In genomic region chr17:40461036-40461721, GRCh38 we compare ENCODE assay signal across 1 cellular context.
TF ChIP-seq lines count a peak whose summit lies in the region.

No MANE protein-coding gene starts in this region.

TF ChIP-seq in IMR-90, 13 proteins besides CTCF, POLR2A, EP300 and RAD21 (continued from another document):
- no peak for TF ChIP-seq ELK1 (IDR thresholded peaks at IDR 0.05; ENCODE audit: borderline replicate concordance, low read depth, low read length)
- no peak for TF ChIP-seq MXI1 (IDR thresholded peaks at IDR 0.05; ENCODE audit: borderline replicate concordance, low read depth, low read length)
TF ChIP-seq in IMR-90: peak in this region for 0.
